In genomic region chr11:99865951-99866350, GRCh38 we compare ENCODE assay signal across 18 cellular contexts.
DNase-seq lines count a peak whose midpoint lies in the region; TF ChIP-seq lines count a peak whose summit lies in the region.
"Had no signal": no experiment of that assay in that cellular context is flagged by ENCODE, and none has a peak within 500 bp of the region (broad histone marks: within the 10 kb centered on the region; RNA-seq: fewer than 3 reads in every experiment).

No MANE protein-coding gene starts in this region.

- TF ChIP-seq CTCF in choroid plexus epithelial cell (conservative IDR thresholded peaks at IDR 0.05; ENCODE audit: low read depth, low read length): no peak
- no peak for TF ChIP-seq CTCF in coronary artery (IDR thresholded peaks at IDR 0.05)

- no peak overlapping the region for H2BK12ac ChIP-seq in mesenchymal stem cell (ENCODE audit: low read length in 2 of 2)

- in situ Hi-C loops in ACHN (cut with HindIII; ENCODE audit: low pct_ligation_motif_present, low pct_unique_long_range_greater_than_20kb, low sequenced_read_pairs): no loop called here

- peak; percentile 1 for DNase-seq in ACHN
- peak; percentile 71 for DNase-seq in M059J (ENCODE audit: low read depth)
- DNase-seq in choroid plexus epithelial cell (ENCODE audit: low read depth): peak; percentile 50
- peak; percentile 76 for DNase-seq in myocyte (ENCODE audit: low read depth)
- no peak for DNase-seq in T-helper 2 cell
- no peak for DNase-seq in NCI-H2196 treated with DMSO at 0.1 percent for 48 hours (lab: John Stamatoyannopoulos, UW; ENCODE audit: unreplicated experiment)
- DNase-seq in mesenchymal stem cell: no peak
- DNase-seq in coronary artery (ENCODE audit: low spot score): no peak
- DNase-seq: COR-L47, EL, HFFc6, Karpas-422, NCI-H1105, NCI-H1694 treated with DMSO at 0.1 percent for 48 hours, NCI-H2107, NCI-H774, PC-9, SJCRH30 had no signal

- no peak overlapping the region for H4K8ac ChIP-seq in mesenchymal stem cell (ENCODE audit: low read length)

- H3K27me3 ChIP-seq in mesenchymal stem cell (ENCODE audit: control insufficient read depth in 1 of 2, insufficient read depth in 1 of 2, low read length in 2 of 2): no peaks in the 10 kb centered on the region
- H3K27me3 ChIP-seq: SJCRH30 had no signal

- no peak overlapping the region for H3K14ac ChIP-seq in mesenchymal stem cell (ENCODE audit: low read length in 2 of 2)

- H3K4ac ChIP-seq in mesenchymal stem cell (ENCODE audit: low read depth in 1 of 2, low read length in 2 of 2): no peak overlapping the region

- H3K23ac ChIP-seq in mesenchymal stem cell (ENCODE audit: low read length in 2 of 2): no peak overlapping the region

- H2AK5ac ChIP-seq in mesenchymal stem cell (ENCODE audit: low read length, severe bottlenecking): no peak overlapping the region

- no peak overlapping the region for H2BK5ac ChIP-seq in mesenchymal stem cell (ENCODE audit: low read depth, low read length, poor library complexity, severe bottlenecking)

- H3K36me3 ChIP-seq in mesenchymal stem cell (ENCODE audit: control insufficient read depth in 1 of 2, insufficient read depth in 2 of 2, low read depth in 1 of 2, low read length in 2 of 2): no peaks in the 10 kb centered on the region
- H3K36me3 ChIP-seq: SJCRH30 had no signal

- no peak overlapping the region for H2BK120ac ChIP-seq in mesenchymal stem cell (ENCODE audit: low read depth, low read length)

- H3K9me3 ChIP-seq in mesenchymal stem cell (ENCODE audit: control insufficient read depth, low read length): no peaks in the 10 kb centered on the region
- H3K9me3 ChIP-seq: SJCRH30 had no signal

- H2BK15ac ChIP-seq in mesenchymal stem cell (ENCODE audit: low read depth, poor library complexity, severe bottlenecking): no peak overlapping the region

- no peaks in the 10 kb centered on the region for H3K4me1 ChIP-seq in mesenchymal stem cell (ENCODE audit: control insufficient read depth, insufficient read depth, low read depth, low read length)
- H3K4me1 ChIP-seq: SJCRH30 had no signal

- H3K4me2 ChIP-seq in mesenchymal stem cell (ENCODE audit: low read length, poor library complexity, severe bottlenecking): no peak overlapping the region
- H3K4me2 ChIP-seq: PC-9 had no signal

- H4K91ac ChIP-seq in mesenchymal stem cell (ENCODE audit: low read length): no peak overlapping the region

- no CpG with 5 or more reads among the region's 2 CpGs for WGBS in mesenchymal stem cell

- H3K79me1 ChIP-seq in mesenchymal stem cell (replicated peaks; ENCODE audit: low read length, poor library complexity, severe bottlenecking): no peaks in the 10 kb centered on the region

- no peak overlapping the region for H3K9ac ChIP-seq in mesenchymal stem cell (ENCODE audit: low read length)

- no peak overlapping the region for H3K18ac ChIP-seq in mesenchymal stem cell (ENCODE audit: low read depth in 1 of 2, low read length in 2 of 2)

- no peak overlapping the region for H3K4me3 ChIP-seq in choroid plexus epithelial cell (ENCODE audit: low read depth, low read length)
- H3K4me3 ChIP-seq in mesenchymal stem cell (ENCODE audit: insufficient read depth in 1 of 2, low read depth in 1 of 2, low read length in 2 of 2): no peak overlapping the region
- H3K4me3 ChIP-seq in coronary artery: no peak overlapping the region
- H3K4me3 ChIP-seq: PC-9, SJCRH30 had no signal

- H2AFZ ChIP-seq in mesenchymal stem cell (ENCODE audit: low read depth, low read length): no peak overlapping the region
- H2AFZ ChIP-seq: PC-9 had no signal

- H3K27ac ChIP-seq in mesenchymal stem cell (ENCODE audit: low read length, poor library complexity, severe bottlenecking) (no peak overlapping the region), coronary artery (no peak overlapping the region)
- H3K27ac ChIP-seq: PC-9, SJCRH30 had no signal

Comparison
In these comparisons a context has a peak if more than half of its experiments do, and no peak if none do; other contexts are left out.
1. DNase-seq: peak in ACHN (single experiment), M059J (single experiment), choroid plexus epithelial cell (single experiment) and myocyte (single experiment); none in T-helper 2 cell (0 of 5), NCI-H2196 treated with DMSO at 0.1 percent for 48 hours (single experiment), mesenchymal stem cell (single experiment) and coronary artery (single experiment).